In genomic region chr22:36585841-36586240, GRCh38 we compare ENCODE assay signal across 19 cellular contexts. TPM values are rescaled to one million over a fixed set of nuclear protein-coding genes. Genes with fewer than 3 reads are reported as not detected.
DNase-seq lines count a peak whose midpoint lies in the region; ATAC-seq and FAIRE-seq lines count a peak whose summit lies in the region.
"Had no signal": no experiment of that assay in that cellular context is flagged by ENCODE, and none has a peak within 500 bp of the region (broad histone marks: within the 10 kb centered on the region; RNA-seq: fewer than 3 reads in every experiment).

No MANE protein-coding gene starts in this region.

- no peak for FAIRE-seq in HTR-8/SVneo (lab: Jason Lieb, UNC)

- no peak overlapping the region for H3K9ac ChIP-seq in mesenchymal stem cell (ENCODE audit: low read length)

- peaks cover 9% of the 10 kb centered on the region for H3K4me1 ChIP-seq in mesenchymal stem cell (ENCODE audit: control insufficient read depth, insufficient read depth, low read depth, low read length)
- H3K4me1 ChIP-seq: heart left ventricle, transverse colon had no signal

- no peak overlapping the region for H2BK120ac ChIP-seq in mesenchymal stem cell (ENCODE audit: low read depth, low read length)

- no peak overlapping the region for H3K23ac ChIP-seq in mesenchymal stem cell (ENCODE audit: low read length in 2 of 2)

- no peak overlapping the region for H2AK5ac ChIP-seq in mesenchymal stem cell (ENCODE audit: low read length, severe bottlenecking)

- H3K4me2 ChIP-seq in mesenchymal stem cell (ENCODE audit: low read length, poor library complexity, severe bottlenecking), result no peak overlapping the region

- H2AFZ ChIP-seq in mesenchymal stem cell (ENCODE audit: low read depth, low read length), result no peak overlapping the region

- WGBS in mesenchymal stem cell, result 35% methylated on average over 3 of the region's 3 CpGs

- no peak for ATAC-seq in HG03378 (IDR thresholded peaks at IDR 0.05; ENCODE audit: unreplicated experiment)
- no peak for ATAC-seq in HG02870 (IDR thresholded peaks at IDR 0.05; ENCODE audit: unreplicated experiment)
- ATAC-seq: activated CD4-positive, alpha-beta T cell treated with anti-CD3 and anti-CD28 coated beads for 36 hours; heart left ventricle; left lobe of liver had no signal

- no peak overlapping the region for H3K14ac ChIP-seq in mesenchymal stem cell (ENCODE audit: low read length in 2 of 2)

- no peak overlapping the region for H2BK15ac ChIP-seq in mesenchymal stem cell (ENCODE audit: low read depth, poor library complexity, severe bottlenecking)

- no peak overlapping the region for H3K18ac ChIP-seq in mesenchymal stem cell (ENCODE audit: low read depth in 1 of 2, low read length in 2 of 2)

- no peak overlapping the region for H3K27ac ChIP-seq in mesenchymal stem cell (ENCODE audit: low read length, poor library complexity, severe bottlenecking)
- H3K27ac ChIP-seq: heart left ventricle, transverse colon had no signal

- no peak overlapping the region for H4K8ac ChIP-seq in mesenchymal stem cell (ENCODE audit: low read length)

- H3K36me3 ChIP-seq in mesenchymal stem cell (ENCODE audit: control insufficient read depth in 1 of 2, insufficient read depth in 2 of 2, low read depth in 1 of 2, low read length in 2 of 2), result no peaks in the 10 kb centered on the region
- H3K36me3 ChIP-seq: heart left ventricle, transverse colon had no signal

- H2BK12ac ChIP-seq in mesenchymal stem cell (ENCODE audit: low read length in 2 of 2), result no peak overlapping the region

- H3K4ac ChIP-seq in mesenchymal stem cell (ENCODE audit: low read depth in 1 of 2, low read length in 2 of 2), result no peak overlapping the region

- H3K9me3 ChIP-seq in mesenchymal stem cell (ENCODE audit: control insufficient read depth, low read length), result no peaks in the 10 kb centered on the region
- H3K9me3 ChIP-seq: heart left ventricle, transverse colon had no signal

- H4K91ac ChIP-seq in mesenchymal stem cell (ENCODE audit: low read length), result no peak overlapping the region

- H2BK5ac ChIP-seq in mesenchymal stem cell (ENCODE audit: low read depth, low read length, poor library complexity, severe bottlenecking), result no peak overlapping the region

- no peaks in the 10 kb centered on the region for H3K79me1 ChIP-seq in mesenchymal stem cell (replicated peaks; ENCODE audit: low read length, poor library complexity, severe bottlenecking)

- DNase-seq in Daoy (ENCODE audit: low read depth), result peak; percentile 67
- peak; percentile 26 for DNase-seq in HTR-8/SVneo (ENCODE audit: insufficient read length, low spot score)
- DNase-seq in SW480 (ENCODE audit: low spot score), result peak; percentile 22
- peak; percentile 42 for DNase-seq in kidney tubule cell (ENCODE audit: low spot score)
- no peak for DNase-seq in mesenchymal stem cell
- DNase-seq in HuH-7 (ENCODE audit: low spot score), result no peak
- DNase-seq: activated CD4-positive, alpha-beta T cell treated with anti-CD3 and anti-CD28 coated beads for 36 hours; activated naive CD8-positive, alpha-beta T cell treated with anti-CD3 and anti-CD28 coated beads, Interleukin-2, amount 10 ng/mL, durations not matched to agents 7 days and 5 days; activated T-cell treated with anti-CD3 and anti-CD28 coated beads for 4 hours; central memory CD4-positive, alpha-beta T cell; GDM1; heart left ventricle; naive B cell; stimulated activated CD4-positive, alpha-beta T cell treated with anti-CD3 and anti-CD28 coated beads, Interleukin-1b, Interleukin-23, amount 100 ng/mL, for 48 hours; stimulated activated CD8-positive, alpha-beta memory T cell treated with anti-CD3 and anti-CD28 coated beads, Interleukin-4, amount 100 ng/mL, for 48 hours; transverse colon had no signal

- peaks cover 36 to 41% of the 10 kb centered on the region in 2 experiments for H3K27me3 ChIP-seq in mesenchymal stem cell (ENCODE audit: control insufficient read depth in 1 of 2, insufficient read depth in 1 of 2, low read length in 2 of 2)

- no peak overlapping the region for H3K4me3 ChIP-seq in mesenchymal stem cell (ENCODE audit: insufficient read depth in 1 of 2, low read depth in 1 of 2, low read length in 2 of 2)
- H3K4me3 ChIP-seq: heart left ventricle, transverse colon had no signal

RNA-seq across cellular contexts. Expression of gene EIF3D, which starts 56.9 kb away (rescaled TPM):
- total RNA-seq in Daoy (2014; rRNA removed; shearing (Covaris generic)), result 519 and 532 TPM in 2 replicates
- 145 TPM for polyA plus RNA-seq in mesenchymal stem cell (2013, experiment 1 of 2)
- 145 TPM for polyA plus RNA-seq in mesenchymal stem cell (2013, experiment 2 of 2)

Comparison
In these comparisons a context has a peak if more than half of its experiments do, and no peak if none do; other contexts are left out.
1. DNase-seq: peak in Daoy (single experiment), HTR-8/SVneo (single experiment), SW480 (single experiment) and kidney tubule cell (single experiment); none in mesenchymal stem cell (single experiment) and HuH-7 (single experiment).